Comparison of ENCODE assay signal across 11 cellular contexts in the genomic region with DNA sequence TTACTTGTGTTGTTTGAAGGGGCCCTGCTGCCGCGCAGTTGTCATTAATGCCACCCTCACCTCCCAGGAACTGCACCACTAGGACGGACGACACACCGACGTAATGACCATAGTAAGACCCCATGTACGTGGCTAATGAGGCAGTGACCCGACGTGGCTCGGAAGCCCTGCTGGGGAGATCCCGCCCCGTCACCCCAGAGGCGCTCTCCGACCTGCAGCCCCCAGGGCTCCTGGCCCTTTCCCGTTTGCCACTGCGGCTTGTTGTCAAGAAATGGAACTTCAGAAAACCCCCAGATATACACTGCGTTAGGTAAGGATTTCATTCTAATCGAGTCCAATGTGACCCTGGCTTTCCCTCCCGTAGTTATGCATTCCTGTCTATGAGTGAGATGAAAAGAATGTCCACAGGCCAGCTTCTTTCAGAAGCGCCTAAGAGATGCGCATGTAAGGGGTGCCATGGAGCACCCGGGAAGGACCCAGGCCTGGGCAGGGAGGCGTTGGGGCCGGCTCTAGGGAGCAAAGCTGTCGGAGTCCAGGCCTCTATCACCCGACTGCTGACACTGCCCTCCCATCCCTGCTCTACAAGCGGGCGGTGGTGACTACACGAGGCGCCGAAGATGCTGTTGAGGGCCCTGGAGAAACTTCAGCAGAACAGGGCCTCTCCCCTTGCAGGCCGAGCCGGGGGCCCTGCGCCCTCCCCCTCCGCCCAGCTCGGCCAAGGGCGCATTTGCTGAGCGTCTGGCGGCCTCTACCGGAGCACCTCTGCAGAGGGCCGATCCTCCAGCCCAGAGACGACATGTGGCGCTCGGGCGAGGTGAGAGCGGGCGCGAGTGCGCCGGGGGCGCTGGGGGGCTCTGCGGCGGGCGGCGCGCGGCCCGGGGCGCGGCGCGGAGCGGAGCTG. TPM values are rescaled to one million over a fixed set of nuclear protein-coding genes. Genes with fewer than 3 reads are reported as not detected.
A peak's percentile ranks its signal among the peaks of the same experiment; 100 is the strongest.
DNase-seq lines count a peak whose midpoint lies in the region; ATAC-seq and TF ChIP-seq lines count a peak whose summit lies in the region.
"Had no signal": no experiment of that assay in that cellular context is flagged by ENCODE, and none has a peak within 500 bp of the region (broad histone marks: within the 10 kb centered on the region; RNA-seq: fewer than 3 reads in every experiment).

Gene GABRA5, plus strand, starts transcription at position 765 of the 901 bp plus-strand sequence. CDS start 2,187 bp downstream, outside the sequence.

- H3K27me3 Mint-ChIP-seq in chondrocyte (ENCODE audit: low read depth), result peaks cover 41% of the 10 kb centered on the region

- H3K27ac ChIP-seq in right lobe of liver, result no peak within 1 kb of the TSS
- H3K27ac ChIP-seq: HL-60 had no signal

- intact Hi-C loops in right lobe of liver (cut with DNase I), result no loop called here

- H3K9me3 ChIP-seq in BE2C (no peaks in the 10 kb centered on the region), right lobe of liver (no peaks in the 10 kb centered on the region)

- peak within 1 kb of the TSS; percentile 44 for H3K4me3 Mint-ChIP-seq in chondrocyte (ENCODE audit: unreplicated experiment)
- no peak within 1 kb of the TSS for H3K4me3 Mint-ChIP-seq in stimulated activated effector memory CD8-positive, alpha-beta T cell treated with anti-CD3 and anti-CD28 coated beads, Interleukin-12 subunit alpha, Interleukin-12 subunit beta, amount 100 ng/mL, for 72 hours
- H3K4me3 Mint-ChIP-seq: activated B cell treated with CpG ODN at 0.5 μM for 24 hours had no signal

- H3K36me3 Mint-ChIP-seq in chondrocyte (ENCODE audit: low read depth), result no peaks in the 10 kb centered on the region
- no peaks in the 10 kb centered on the region for H3K36me3 Mint-ChIP-seq in stimulated activated effector memory CD8-positive, alpha-beta T cell treated with anti-CD3 and anti-CD28 coated beads, Interleukin-12 subunit alpha, Interleukin-12 subunit beta, amount 100 ng/mL, for 72 hours

- DNase-seq in BE2C (peak; percentile 45), M059J (ENCODE audit: low read depth) (peak; percentile 5), chondrocyte (ENCODE audit: low spot score) (no peak), right lobe of liver (no peak), 8988T (no peak), SHP77 (lab: John Stamatoyannopoulos, UW) (no peak)
- no peak for DNase-seq in stimulated activated effector memory CD8-positive, alpha-beta T cell treated with anti-CD3 and anti-CD28 coated beads, Interleukin-12 subunit alpha, Interleukin-12 subunit beta, amount 100 ng/mL, for 72 hours (ENCODE audit: low spot score in 2 of 2)
- DNase-seq: activated B cell treated with CpG ODN at 0.5 μM for 24 hours; effector memory CD4-positive, alpha-beta T cell had no signal

- peaks cover 13% of the 10 kb centered on the region for H3K4me1 Mint-ChIP-seq in chondrocyte (ENCODE audit: low read depth)
- no peaks in the 10 kb centered on the region for H3K4me1 Mint-ChIP-seq in stimulated activated effector memory CD8-positive, alpha-beta T cell treated with anti-CD3 and anti-CD28 coated beads, Interleukin-12 subunit alpha, Interleukin-12 subunit beta, amount 100 ng/mL, for 72 hours
- H3K4me1 Mint-ChIP-seq: activated B cell treated with CpG ODN at 0.5 μM for 24 hours had no signal

- H3K4me3 ChIP-seq in BE2C (ENCODE audit: low read depth, low read length), result no peak within 1 kb of the TSS
- H3K4me3 ChIP-seq in right lobe of liver, result no peak within 1 kb of the TSS

- no peaks in the 10 kb centered on the region for H3K9me3 Mint-ChIP-seq in chondrocyte (ENCODE audit: low read depth)
- no peaks in the 10 kb centered on the region for H3K9me3 Mint-ChIP-seq in stimulated activated effector memory CD8-positive, alpha-beta T cell treated with anti-CD3 and anti-CD28 coated beads, Interleukin-12 subunit alpha, Interleukin-12 subunit beta, amount 100 ng/mL, for 72 hours
- H3K9me3 Mint-ChIP-seq: activated B cell treated with CpG ODN at 0.5 μM for 24 hours had no signal

- no peak for TF ChIP-seq POLR2A in right lobe of liver (IDR thresholded peaks at IDR 0.05)

- ATAC-seq in right lobe of liver, result peak in 3 of 4 donors; percentile 41 to 62 (median 46)
- ATAC-seq in GM18519 (IDR thresholded peaks at IDR 0.05; ENCODE audit: low FRiP score, unreplicated experiment), result no peak
- no peak for ATAC-seq in stimulated activated effector memory CD8-positive, alpha-beta T cell treated with anti-CD3 and anti-CD28 coated beads, Interleukin-12 subunit alpha, Interleukin-12 subunit beta, amount 100 ng/mL, for 72 hours

- H3K4me1 ChIP-seq in BE2C, result no peaks in the 10 kb centered on the region
- no peaks in the 10 kb centered on the region for H3K4me1 ChIP-seq in right lobe of liver

- H3K27me3 ChIP-seq in BE2C (peaks cover 54% of the 10 kb centered on the region), right lobe of liver (peaks cover 0 to 9% of the 10 kb centered on the region in 2 donors)

- peak; percentile 33 for TF ChIP-seq CTCF in BE2C (IDR thresholded peaks at IDR 0.05; ENCODE audit: low read depth, low read length)
- TF ChIP-seq CTCF in chondrocyte (IDR thresholded peaks at IDR 0.05), result peak; percentile 65
- peak in 2 of 4 donors; percentile 6 to 19 for TF ChIP-seq CTCF in right lobe of liver (IDR thresholded peaks at IDR 0.05)

- H3K27ac Mint-ChIP-seq in chondrocyte (ENCODE audit: unreplicated experiment), result no peak within 1 kb of the TSS
- no peak within 1 kb of the TSS for H3K27ac Mint-ChIP-seq in stimulated activated effector memory CD8-positive, alpha-beta T cell treated with anti-CD3 and anti-CD28 coated beads, Interleukin-12 subunit alpha, Interleukin-12 subunit beta, amount 100 ng/mL, for 72 hours
- H3K27ac Mint-ChIP-seq: activated B cell treated with CpG ODN at 0.5 μM for 24 hours had no signal

- H3K36me3 ChIP-seq in BE2C (no peaks in the 10 kb centered on the region), right lobe of liver (no peaks in the 10 kb centered on the region)

- WGBS in right lobe of liver (ENCODE audit: insufficient coverage, low coverage, low lambda C conversion rate, missing lambda C conversion rate), result 8% methylated on average over 20 of the region's 63 CpGs

RNA-seq across cellular contexts. Expression of gene GABRA5, which starts in this region (rescaled TPM):
- polyA plus RNA-seq in BE2C (2012; ENCODE audit: insufficient read depth, insufficient read length, low read depth), result 0.26 TPM
- total RNA-seq in M059J (2014; rRNA removed; shearing (Covaris generic)), result 0.57 TPM in 1 of 2 replicates, not detected in the other
- total RNA-seq in chondrocyte (0.30 to 0.46 TPM in 2 of 3 replicates, not detected in the other), right lobe of liver (not detected)
- total RNA-seq: activated B cell treated with CpG ODN at 0.5 μM for 24 hours had no signal

Comparison
In these comparisons a context has a peak if more than half of its experiments do, and no peak if none do; other contexts are left out.
1. Peak in DNase-seq in M059J; RNA of the gene not detected or under 1 TPM.
2. Peak in ATAC-seq in right lobe of liver; RNA of the gene not detected or under 1 TPM.